In genomic region chr4:40832175-40832574, GRCh38 we compare ENCODE assay signal across 18 cellular contexts.
"Had no signal": no experiment of that assay in that cellular context is flagged by ENCODE, and none has a peak within 500 bp of the region (broad histone marks: within the 10 kb centered on the region; RNA-seq: fewer than 3 reads in every experiment).

No MANE protein-coding gene starts in this region.

- H3K9me3 Mint-ChIP-seq: natural killer cell, neural crest cell had no signal

- FAIRE-seq: colon, keratinocyte, small intestine had no signal

- H3K4me3 ChIP-seq: lung, right lobe of liver, suprapubic skin, thyroid gland had no signal

- H3K27ac Mint-ChIP-seq: memory B cell; natural killer cell; stimulated activated naive B cell treated with anti-CD40 and anti-IgM and Interleukin-4, amounts not matched to agents 10 μg/mL and 1 μg/mL and 100 μg/mL, for 72 hours; stimulated activated naive CD8-positive, alpha-beta T cell treated with anti-CD3 and anti-CD28 coated beads, Interleukin-15, Interleukin-2, amounts not matched to agents 100 ng/mL and 50 ng/mL, for 24 hours had no signal

- H3K27ac ChIP-seq: right lobe of liver, suprapubic skin, thyroid gland had no signal

- H3K27me3 Mint-ChIP-seq: stimulated activated naive B cell treated with anti-CD40 and anti-IgM and Interleukin-4, amounts not matched to agents 10 μg/mL and 1 μg/mL and 100 μg/mL, for 72 hours; stimulated activated naive CD8-positive, alpha-beta T cell treated with anti-CD3 and anti-CD28 coated beads, Interleukin-15, Interleukin-2, amounts not matched to agents 100 ng/mL and 50 ng/mL, for 24 hours had no signal

- DNase-seq: effector CD4-positive, alpha-beta T cell; left ventricle myocardium superior; natural killer cell; right lobe of liver; small intestine; stimulated activated CD4-positive, alpha-beta T cell treated with anti-CD3 and anti-CD28 coated beads, Interleukin-15, amount 100 ng/mL, for 24 hours; stimulated activated CD4-positive, alpha-beta T cell treated with anti-CD3 and anti-CD28 coated beads, Interleukin-2, amount 100 ng/mL, for 48 hours; stimulated activated naive B cell treated with anti-CD40 and anti-IgM and Interleukin-4, amounts not matched to agents 10 μg/mL and 1 μg/mL and 100 μg/mL, for 72 hours; thyroid gland; trophoblast cell had no signal

- H3K36me3 Mint-ChIP-seq: natural killer cell had no signal

- ATAC-seq: left ventricle myocardium superior; natural killer cell; right lobe of liver; stimulated activated naive B cell treated with anti-CD40 and anti-IgM and Interleukin-4, amounts not matched to agents 10 μg/mL and 1 μg/mL and 100 μg/mL, for 72 hours had no signal

- H3K4me1 Mint-ChIP-seq: memory B cell, natural killer cell had no signal

- H3K4me3 Mint-ChIP-seq: memory B cell; natural killer cell; neural crest cell; stimulated activated naive B cell treated with anti-CD40 and anti-IgM and Interleukin-4, amounts not matched to agents 10 μg/mL and 1 μg/mL and 100 μg/mL, for 72 hours; stimulated activated naive CD8-positive, alpha-beta T cell treated with anti-CD3 and anti-CD28 coated beads, Interleukin-15, Interleukin-2, amounts not matched to agents 100 ng/mL and 50 ng/mL, for 24 hours had no signal

- H3K4me1 ChIP-seq: right lobe of liver, suprapubic skin had no signal

- H3K9me3 ChIP-seq: right lobe of liver, suprapubic skin, thyroid gland had no signal

- H3K27me3 ChIP-seq: dorsolateral prefrontal cortex, right lobe of liver, suprapubic skin, thyroid gland had no signal
